20 cellular contexts compared by ENCODE assay signal in the genomic region with DNA sequence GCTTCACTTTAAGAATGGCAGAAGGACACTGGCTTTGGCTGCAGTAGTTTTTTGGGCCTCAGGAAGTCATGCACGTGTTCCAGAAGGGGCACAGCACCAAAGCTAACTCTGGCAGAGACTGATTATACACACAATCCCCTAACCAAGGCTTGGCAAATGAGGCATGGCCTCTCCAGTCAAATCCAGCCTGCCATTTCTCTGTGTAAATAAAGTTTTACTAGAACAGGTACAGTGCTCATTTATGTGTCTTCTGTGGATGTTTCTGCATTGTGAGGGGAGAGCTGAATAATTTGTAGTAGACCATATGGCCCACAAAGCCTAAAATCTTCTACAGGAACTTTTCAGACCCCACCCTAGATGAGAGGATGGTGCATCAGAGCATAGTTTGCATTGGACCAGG. TPM values are rescaled to one million over a fixed set of nuclear protein-coding genes. Genes with fewer than 3 reads are reported as not detected.
A peak's percentile ranks its signal among the peaks of the same experiment; 100 is the strongest.
DNase-seq lines count a peak whose midpoint lies in the region; ATAC-seq, FAIRE-seq and TF ChIP-seq lines count a peak whose summit lies in the region.
"Had no signal": no experiment of that assay in that cellular context is flagged by ENCODE, and none has a peak within 500 bp of the region (broad histone marks: within the 10 kb centered on the region; RNA-seq: fewer than 3 reads in every experiment).

No MANE protein-coding gene starts in this region.

- H4K20me1 ChIP-seq in H9 (ENCODE audit: control insufficient read depth, insufficient read depth, insufficient read length), result no peaks in the 10 kb centered on the region
- H4K20me1 ChIP-seq in K562 (replicated peaks; ENCODE audit: control insufficient read depth, insufficient read depth, low read length), result peaks cover 4% of the 10 kb centered on the region

- POLR2A ChIA-PET in K562 (lab: Yijun Ruan, JAX), result interaction anchor here (0.7 to 1.0 kb wide), 2 partner anchors 86 to 443 kb away, joined by 3 read pairs; no protein-coding TSS in a partner anchor

- H3K27me3 ChIP-seq in CD4-positive, CD25-positive, alpha-beta regulatory T cell (ENCODE audit: control insufficient read depth, insufficient read depth, low read length), result no peaks in the 10 kb centered on the region
- H3K27me3 ChIP-seq in H9 (ENCODE audit: insufficient read depth, low read length), result no peaks in the 10 kb centered on the region
- no peaks in the 10 kb centered on the region for H3K27me3 ChIP-seq in K562 (ENCODE audit: control insufficient read depth in 2 of 2, insufficient read depth in 2 of 2, low read length in 2 of 2)
- no peaks in the 10 kb centered on the region for H3K27me3 ChIP-seq in sigmoid colon
- H3K27me3 ChIP-seq: BLaER1 treated with 17β-estradiol and CSF1 and Interleukin-3, amounts not matched to agents 10 nM and 100 nM had no signal

- H2AFZ ChIP-seq in H9 (ENCODE audit: low read length) (no peak overlapping the region), K562 (ENCODE audit: low read depth, low read length) (no peak overlapping the region)

- peaks cover 2% of the 10 kb centered on the region for H3K9me1 ChIP-seq in K562 (ENCODE audit: control insufficient read depth, insufficient read depth, low read length)

- no peak overlapping the region for H4K8ac ChIP-seq in H9 (replicated peaks; ENCODE audit: insufficient read length, low read depth, low read length)

- no peak overlapping the region for H3K4me3 Mint-ChIP-seq in CD4-positive, CD25-positive, alpha-beta regulatory T cell
- no peak overlapping the region for H3K4me3 Mint-ChIP-seq in H9
- H3K4me3 Mint-ChIP-seq in nephron progenitor cell, result no peak overlapping the region
- no peak overlapping the region for H3K4me3 Mint-ChIP-seq in stimulated activated memory B cell treated with anti-CD40 and anti-IgM and Interleukin-4, amounts not matched to agents 10 μg/mL and 1 μg/mL and 100 μg/mL, for 72 hours
- H3K4me3 Mint-ChIP-seq: CD8-positive, alpha-beta memory T cell; IgD-negative memory B cell had no signal

- no peak overlapping the region for H2BK12ac ChIP-seq in H9 (ENCODE audit: insufficient read length, low read depth, low read length)

- H3K18ac ChIP-seq in H9 (ENCODE audit: insufficient read length, low read depth, low read length), result peak overlapping the region; percentile 27

- H2BK5ac ChIP-seq in H9 (ENCODE audit: insufficient read length, low read length), result no peak overlapping the region

- no peak overlapping the region for H2BK120ac ChIP-seq in H9 (ENCODE audit: low read depth, low read length, poor library complexity, severe bottlenecking)

- WGBS in H9 (ENCODE audit: extremely low coverage, insufficient read length, low lambda C conversion rate), result no CpG with 5 or more reads among the region's 1 CpG
- WGBS in K562 (ENCODE audit: insufficient coverage, low coverage, missing lambda C conversion rate), result 40% methylated on average over 1 of the region's 1 CpG
- WGBS in sigmoid colon, 2 donors, result 84 to 94% methylated on average over 1 of the region's 1 CpG

- H3K9me3 Mint-ChIP-seq in CD4-positive, CD25-positive, alpha-beta regulatory T cell, result no peaks in the 10 kb centered on the region
- H3K9me3 Mint-ChIP-seq in H9 (no peaks in the 10 kb centered on the region), nephron progenitor cell (no peaks in the 10 kb centered on the region)
- no peaks in the 10 kb centered on the region for H3K9me3 Mint-ChIP-seq in stimulated activated memory B cell treated with anti-CD40 and anti-IgM and Interleukin-4, amounts not matched to agents 10 μg/mL and 1 μg/mL and 100 μg/mL, for 72 hours
- H3K9me3 Mint-ChIP-seq: CD8-positive, alpha-beta memory T cell; IgD-negative memory B cell had no signal

- no peaks in the 10 kb centered on the region for H3K9me3 ChIP-seq in CD4-positive, CD25-positive, alpha-beta regulatory T cell (ENCODE audit: control insufficient read depth in 2 of 2, low read length in 2 of 2)
- H3K9me3 ChIP-seq in H9 (ENCODE audit: control insufficient read depth, low read depth, low read length) (no peaks in the 10 kb centered on the region), K562 (replicated peaks; ENCODE audit: control insufficient read depth, insufficient read depth, low read depth, low read length) (no peaks in the 10 kb centered on the region), sigmoid colon (no peaks in the 10 kb centered on the region)
- H3K9me3 ChIP-seq: BLaER1 treated with 17β-estradiol and CSF1 and Interleukin-3, amounts not matched to agents 10 nM and 100 nM had no signal

- H2AK5ac ChIP-seq in H9 (ENCODE audit: insufficient read length, low read length), result no peak overlapping the region

- no peak overlapping the region for H2BK15ac ChIP-seq in H9 (ENCODE audit: low read depth, low read length)

- CTCF ChIA-PET in K562 (lab: Yijun Ruan, JAX; ENCODE audit: low intra/inter-chr PET ratio), result no interaction called here

- H3K4ac ChIP-seq in H9 (ENCODE audit: low read depth, low read length), result no peak overlapping the region

- peaks cover 45% of the 10 kb centered on the region for H3K36me3 Mint-ChIP-seq in CD4-positive, CD25-positive, alpha-beta regulatory T cell
- H3K36me3 Mint-ChIP-seq in H9 (ENCODE audit: insufficient read depth in 1 of 3, low read depth in 3 of 3) (peaks cover 9 to 29% (median 23%) of the 10 kb centered on the region in 3 experiments; a peak in 6 of 7 replicates), nephron progenitor cell (ENCODE audit: low read depth) (peaks cover 37% of the 10 kb centered on the region)
- H3K36me3 Mint-ChIP-seq in stimulated activated memory B cell treated with anti-CD40 and anti-IgM and Interleukin-4, amounts not matched to agents 10 μg/mL and 1 μg/mL and 100 μg/mL, for 72 hours, result peaks cover 75% of the 10 kb centered on the region

- H3K23me2 ChIP-seq in H9 (ENCODE audit: insufficient read length, low read depth, low read length, poor library complexity, severe bottlenecking), result no peaks in the 10 kb centered on the region

- H3T11ph ChIP-seq in H9 (ENCODE audit: low read length), result no peak overlapping the region

- no peak for FAIRE-seq in K562 (lab: Jason Lieb, UNC)
- FAIRE-seq: HTR-8/SVneo, RCC 7860 had no signal

- no peaks in the 10 kb centered on the region for H3K4me1 ChIP-seq in CD4-positive, CD25-positive, alpha-beta regulatory T cell (ENCODE audit: control insufficient read depth, insufficient read depth, low read length, poor library complexity, severe bottlenecking)
- H3K4me1 ChIP-seq in H9 (ENCODE audit: insufficient read depth, low read length), result peaks cover 21% of the 10 kb centered on the region
- peaks cover 4 to 20% of the 10 kb centered on the region in 2 experiments for H3K4me1 ChIP-seq in K562 (replicated peaks in 1 of 2; ENCODE audit: control insufficient read depth in 2 of 2, insufficient read depth in 2 of 2, low read length in 2 of 2)
- H3K4me1 ChIP-seq in sigmoid colon, result peaks cover 0 to 34% (median 20%) of the 10 kb centered on the region in 4 donors

- no peak overlapping the region for H2BK20ac ChIP-seq in H9 (ENCODE audit: low read depth, low read length, poor library complexity, severe bottlenecking)

- no peak overlapping the region for H4K91ac ChIP-seq in H9 (ENCODE audit: insufficient read length, low read depth, low read length)

- H3K4me2 ChIP-seq in H9 (ENCODE audit: insufficient read depth, insufficient read length, low read length) (no peak overlapping the region), K562 (ENCODE audit: insufficient read depth, low read length) (no peak overlapping the region)
- H3K4me2 ChIP-seq: BLaER1 treated with 17β-estradiol and CSF1 and Interleukin-3, amounts not matched to agents 10 nM and 100 nM had no signal

- H3K56ac ChIP-seq in H9 (ENCODE audit: insufficient read length, low read depth, low read length), result no peak overlapping the region

- H3K27me3 Mint-ChIP-seq in CD4-positive, CD25-positive, alpha-beta regulatory T cell, result no peaks in the 10 kb centered on the region
- H3K27me3 Mint-ChIP-seq in H9 (ENCODE audit: low read depth) (no peaks in the 10 kb centered on the region), nephron progenitor cell (ENCODE audit: low read depth, poor library complexity) (no peaks in the 10 kb centered on the region)
- H3K27me3 Mint-ChIP-seq in stimulated activated memory B cell treated with anti-CD40 and anti-IgM and Interleukin-4, amounts not matched to agents 10 μg/mL and 1 μg/mL and 100 μg/mL, for 72 hours, result no peaks in the 10 kb centered on the region
- H3K27me3 Mint-ChIP-seq: CD8-positive, alpha-beta memory T cell; IgD-negative memory B cell had no signal

- peaks cover 51% of the 10 kb centered on the region for H3K36me3 ChIP-seq in CD4-positive, CD25-positive, alpha-beta regulatory T cell (ENCODE audit: control insufficient read depth, insufficient read depth, low read length)
- peaks cover 42% of the 10 kb centered on the region for H3K36me3 ChIP-seq in K562 (ENCODE audit: control insufficient read depth, insufficient read depth, low read length)
- peaks cover 10 to 38% (median 19%) of the 10 kb centered on the region in 4 donors for H3K36me3 ChIP-seq in sigmoid colon

- H3K23ac ChIP-seq in H9 (ENCODE audit: insufficient read length, low read depth, low read length), result no peak overlapping the region

- in situ Hi-C loops in K562 (cut with MboI), result no loop called here
- in situ Hi-C loops in KBM-7 (cut with MboI; ENCODE audit: low pct_unique_long_range_greater_than_20kb, low sequenced_read_pairs), result no loop called here

- TF ChIP-seq RAD21 in K562 (CRISPR knock-in tag; conservative IDR thresholded peaks at IDR 0.05 in 1 of 2, IDR thresholded peaks at IDR 0.05 in 1 of 2), result no peak

- no peak for TF ChIP-seq EP300 in K562 (IDR thresholded peaks at IDR 0.05; ENCODE audit: low read length)
- no peak for TF ChIP-seq EP300 in sigmoid colon (IDR thresholded peaks at IDR 0.05)

- H3K79me2 ChIP-seq in H9 (ENCODE audit: insufficient read depth, low read length), result no peaks in the 10 kb centered on the region
- no peaks in the 10 kb centered on the region for H3K79me2 ChIP-seq in K562 (ENCODE audit: control insufficient read depth, insufficient read depth, low read length)

- TF ChIP-seq CTCF in H9 (conservative IDR thresholded peaks at IDR 0.05) (no peak), K562 (IDR thresholded peaks at IDR 0.05 in 2 of 3, conservative IDR thresholded peaks at IDR 0.05 in 1 of 3; ENCODE audit: insufficient read depth in 2 of 3, low read depth in 1 of 3, low read length in 3 of 3) (no peak), nephron progenitor cell (IDR thresholded peaks at IDR 0.05) (no peak), sigmoid colon (IDR thresholded peaks at IDR 0.05) (no peak)

- H3K9ac ChIP-seq in H9 (ENCODE audit: extremely low read depth, insufficient read length, low read length) (no peak overlapping the region), K562 (ENCODE audit: insufficient read depth in 1 of 2, low read depth in 2 of 2, low read length in 2 of 2) (no peak overlapping the region)
- H3K9ac ChIP-seq: BLaER1 treated with 17β-estradiol and CSF1 and Interleukin-3, amounts not matched to agents 10 nM and 100 nM had no signal

- no peak for DNase-seq in CD4-positive, CD25-positive, alpha-beta regulatory T cell
- DNase-seq in H9, result no peak
- no peak for DNase-seq in K562 (ENCODE audit: extremely low read depth in 1 of 4, low spot score in 3 of 4)
- DNase-seq in nephron progenitor cell, result no peak
- no peak for DNase-seq in KBM-7
- no peak for DNase-seq in sigmoid colon
- DNase-seq: CD8-positive, alpha-beta memory T cell; DMS79 treated with DMSO at 0.1 percent for 48 hours; H7; NCI-H1105; NCI-H1694; NCI-H2081 treated with DMSO at 0.1 percent for 48 hours; NCI-H510A; NCI-H774 had no signal

- peaks cover under 1 to 8% (median 4%) of the 10 kb centered on the region in 4 donors for H3K4me1 Mint-ChIP-seq in CD4-positive, CD25-positive, alpha-beta regulatory T cell
- H3K4me1 Mint-ChIP-seq in H9, result peaks cover 39 to 44% of the 10 kb centered on the region in 2 experiments
- H3K4me1 Mint-ChIP-seq in nephron progenitor cell, result peaks cover 92% of the 10 kb centered on the region
- no peaks in the 10 kb centered on the region for H3K4me1 Mint-ChIP-seq in stimulated activated memory B cell treated with anti-CD40 and anti-IgM and Interleukin-4, amounts not matched to agents 10 μg/mL and 1 μg/mL and 100 μg/mL, for 72 hours

- H3K27ac Mint-ChIP-seq in CD4-positive, CD25-positive, alpha-beta regulatory T cell, result peak overlapping the region in 2 of 3 donors; percentile 71 to 74
- H3K27ac Mint-ChIP-seq in H9 (no peak overlapping the region; a peak in 1 of 7 replicates), nephron progenitor cell (peak overlapping the region; percentile 18)
- no peak overlapping the region for H3K27ac Mint-ChIP-seq in stimulated activated memory B cell treated with anti-CD40 and anti-IgM and Interleukin-4, amounts not matched to agents 10 μg/mL and 1 μg/mL and 100 μg/mL, for 72 hours

- H4K5ac ChIP-seq in H9 (ENCODE audit: insufficient read length, low read depth, low read length), result no peak overlapping the region

- no peak overlapping the region for H3K14ac ChIP-seq in H9 (ENCODE audit: insufficient read depth, low read length)

- TF ChIP-seq POLR2A in K562 (conservative IDR thresholded peaks at IDR 0.05), result no peak
- no peak for TF ChIP-seq POLR2A in sigmoid colon (IDR thresholded peaks at IDR 0.05)

- H3K27ac ChIP-seq in CD4-positive, CD25-positive, alpha-beta regulatory T cell (ENCODE audit: insufficient read depth, low read length, poor library complexity, severe bottlenecking), result no peak overlapping the region
- H3K27ac ChIP-seq in H9 (ENCODE audit: insufficient read length, low read depth, low read length) (no peak overlapping the region), K562 (ENCODE audit: extremely low read depth, low read depth, low read length) (no peak overlapping the region), sigmoid colon (no peak overlapping the region)
- H3K27ac ChIP-seq: BLaER1 treated with 17β-estradiol and CSF1 and Interleukin-3, amounts not matched to agents 10 nM and 100 nM had no signal

- no peaks in the 10 kb centered on the region for H3K79me1 ChIP-seq in H9 (ENCODE audit: insufficient read depth, low read depth, low read length, poor library complexity, severe bottlenecking)

- ATAC-seq in CD4-positive, CD25-positive, alpha-beta regulatory T cell (ENCODE audit: low read depth in 2 of 2), result no peak
- ATAC-seq in K562, result no peak
- no peak for ATAC-seq in stimulated activated memory B cell treated with anti-CD40 and anti-IgM and Interleukin-4, amounts not matched to agents 10 μg/mL and 1 μg/mL and 100 μg/mL, for 72 hours
- ATAC-seq: Right ventricle myocardium inferior had no signal

- BruUV-seq in K562 (replicated peaks; lab: Mats Ljungman, UMichigan), result no TSS peak

- no peak overlapping the region for H3K4me3 ChIP-seq in CD4-positive, CD25-positive, alpha-beta regulatory T cell (ENCODE audit: low read depth, low read length)
- H3K4me3 ChIP-seq in K562 (no peak overlapping the region), sigmoid colon (no peak overlapping the region)
- H3K4me3 ChIP-seq: BLaER1 treated with 17β-estradiol and CSF1 and Interleukin-3, amounts not matched to agents 10 nM and 100 nM had no signal

- intact Hi-C loops in K562 (cut with micrococcal nuclease) (no loop called here), sigmoid colon (cut with DNase I) (no loop called here)

RNA-seq across cellular contexts. Expression of a gene that starts 46.4 kb away (rescaled TPM):
- 0.39 TPM for total RNA-seq in CD4-positive, CD25-positive, alpha-beta regulatory T cell
- under 1 TPM in 1 of 4 donors, not detected in 3; 0.07 TPM for polyA plus RNA-seq in CD4-positive, CD25-positive, alpha-beta regulatory T cell
- total RNA-seq in H9 (2021) (2.7 and 2.8 TPM in 2 replicates), K562 (2014; rRNA removed) (under 0.01 and 0.05 TPM in 2 replicates), K562 (2014; rRNA removed; fragmentation: Illumina TruSeq; extraction: Trizol) (not detected in 2 replicates), K562 (2015; rRNA removed; fragmentation: Illumina TruSeq; extraction: Trizol) (0.04 TPM in 1 of 2 replicates, not detected in the other), K562 (2021) (0.02 and 0.04 TPM in 2 replicates), sigmoid colon (10 to 100 TPM in 1 of 4 donors, 1 to 10 TPM in 3; 6.4 to 21.3 (median 7.5) TPM)
- not detected in 2 replicates for total RNA-seq in K562 (2011; cell fraction: chromatin; rRNA removed; ENCODE audit: low replicate concordance)
- under 0.01 TPM in 1 of 2 replicates, not detected in the other for total RNA-seq in K562 (2011; cell fraction: nucleolus; rRNA removed)
- total RNA-seq in K562 (2011; cell fraction: nucleoplasm; rRNA removed), result not detected in 2 replicates
- polyA plus RNA-seq in K562 (2011; rRNA removed) (0.05 TPM in 1 of 2 replicates, not detected in the other), K562 (2014; fragmentation: Illumina TruSeq; extraction: Trizol) (0.01 and 0.04 TPM in 2 replicates), K562 (2014; fragmentation: Nextera tagmentation; extraction: Ambion mirVana) (under 1 TPM in 1 of 2 experiments, not detected in 1; under 0.01 TPM), K562 (2014; rRNA removed) (not detected in 2 replicates), sigmoid colon (1 to 10 TPM in 1 of 3 donors, under 1 TPM in 2; under 0.01 to 1.2 (median 0.85) TPM)
- 0.01 TPM in 1 of 2 replicates, not detected in the other for polyA plus RNA-seq in K562 (2011; cell fraction: cytosol; rRNA removed)
- polyA plus RNA-seq in K562 (2011; cell fraction: nucleus; rRNA removed), result 0.01 TPM in 2 replicates
- 0.05 and 0.06 TPM in 2 replicates for polyA plus RNA-seq in K562 (2012)
- not detected in 2 replicates for polyA minus RNA-seq in K562 (2011; rRNA and poly(A)+ RNA removed)
- polyA minus RNA-seq in K562 (2011; cell fraction: cytosol; rRNA and poly(A)+ RNA removed), result not detected in 2 replicates
- under 0.01 TPM in 2 replicates for polyA minus RNA-seq in K562 (2011; cell fraction: nucleus; rRNA and poly(A)+ RNA removed)
- polyA plus RNA-seq: CD8-positive, alpha-beta memory T cell; IgD-negative memory B cell had no signal

Comparison
In these comparisons a context has a peak if more than half of its experiments do, and no peak if none do; other contexts are left out.
1. H3K27ac Mint-ChIP-seq: peak in CD4-positive, CD25-positive, alpha-beta regulatory T cell (2 of 3) and nephron progenitor cell (single experiment); none in H9 (0 of 3) and stimulated activated memory B cell treated with anti-CD40 and anti-IgM and Interleukin-4, amounts not matched to agents 10 μg/mL and 1 μg/mL and 100 μg/mL, for 72 hours (single experiment).